ENCODE assay signal across 1 cellular context in genomic region chr1:20383631-20384030, GRCh38.
TF ChIP-seq lines count a peak whose summit lies in the region.

No MANE protein-coding gene starts in this region.

TF ChIP-seq in H1, 55 proteins besides CTCF, POLR2A, EP300 and RAD21 (continued from another document):
- TF ChIP-seq SIN3A (conservative IDR thresholded peaks at IDR 0.05 in 1 of 2, IDR thresholded peaks at IDR 0.05 in 1 of 2; ENCODE audit: low read depth in 1 of 2, low read length in 2 of 2) = no peak
TF ChIP-seq in H1: peak in this region for 0.
